Comparison of ENCODE assay signal across 1 cellular context in the genomic region with DNA sequence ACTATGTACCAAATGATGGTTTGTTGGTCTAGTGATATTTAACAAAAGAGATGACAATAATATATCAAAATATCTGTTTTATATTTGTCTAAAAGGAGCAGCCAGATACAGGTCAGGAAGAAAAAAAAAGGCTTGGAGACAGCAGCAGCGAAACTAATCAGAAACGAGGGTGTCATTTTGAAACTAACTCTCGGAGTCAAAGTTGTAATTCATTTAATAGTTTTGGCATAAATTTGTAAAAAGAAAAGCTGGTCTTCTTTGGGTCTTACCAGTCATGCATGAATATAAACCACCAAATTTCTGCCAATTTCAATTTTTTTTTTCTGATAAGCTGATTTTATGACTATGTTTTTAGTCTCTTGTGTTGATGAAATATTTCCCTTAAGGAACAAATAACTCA.
TF ChIP-seq lines count a peak whose summit lies in the region.

No MANE protein-coding gene starts in this region.

TF ChIP-seq in HepG2, 621 proteins besides CTCF, POLR2A, EP300 and RAD21:
- TF ChIP-seq, protein P1, sequence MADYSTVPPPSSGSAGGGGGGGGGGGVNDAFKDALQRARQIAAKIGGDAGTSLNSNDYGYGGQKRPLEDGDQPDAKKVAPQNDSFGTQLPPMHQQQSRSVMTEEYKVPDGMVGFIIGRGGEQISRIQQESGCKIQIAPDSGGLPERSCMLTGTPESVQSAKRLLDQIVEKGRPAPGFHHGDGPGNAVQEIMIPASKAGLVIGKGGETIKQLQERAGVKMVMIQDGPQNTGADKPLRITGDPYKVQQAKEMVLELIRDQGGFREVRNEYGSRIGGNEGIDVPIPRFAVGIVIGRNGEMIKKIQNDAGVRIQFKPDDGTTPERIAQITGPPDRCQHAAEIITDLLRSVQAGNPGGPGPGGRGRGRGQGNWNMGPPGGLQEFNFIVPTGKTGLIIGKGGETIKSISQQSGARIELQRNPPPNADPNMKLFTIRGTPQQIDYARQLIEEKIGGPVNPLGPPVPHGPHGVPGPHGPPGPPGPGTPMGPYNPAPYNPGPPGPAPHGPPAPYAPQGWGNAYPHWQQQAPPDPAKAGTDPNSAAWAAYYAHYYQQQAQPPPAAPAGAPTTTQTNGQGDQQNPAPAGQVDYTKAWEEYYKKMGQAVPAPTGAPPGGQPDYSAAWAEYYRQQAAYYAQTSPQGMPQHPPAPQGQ (CRISPR knock-in tag; IDR thresholded peaks at IDR 0.05; ENCODE audit: borderline replicate concordance), result no peak
- TF ChIP-seq ZNF543 (CRISPR knock-in tag; IDR thresholded peaks at IDR 0.05) (no peak), ZNF530 (CRISPR knock-in tag; IDR thresholded peaks at IDR 0.05; ENCODE audit: low read depth) (no peak)
- TF ChIP-seq, protein P2, sequence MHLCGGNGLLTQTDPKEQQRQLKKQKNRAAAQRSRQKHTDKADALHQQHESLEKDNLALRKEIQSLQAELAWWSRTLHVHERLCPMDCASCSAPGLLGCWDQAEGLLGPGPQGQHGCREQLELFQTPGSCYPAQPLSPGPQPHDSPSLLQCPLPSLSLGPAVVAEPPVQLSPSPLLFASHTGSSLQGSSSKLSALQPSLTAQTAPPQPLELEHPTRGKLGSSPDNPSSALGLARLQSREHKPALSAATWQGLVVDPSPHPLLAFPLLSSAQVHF (CRISPR knock-in tag; IDR thresholded peaks at IDR 0.05), result no peak
